Comparison of ENCODE assay signal across 8 cellular contexts in genomic region chr11:5684627-5685362, GRCh38. TPM values are rescaled to one million over a fixed set of nuclear protein-coding genes. Genes with fewer than 3 reads are reported as not detected.
A peak's percentile ranks its signal among the peaks of the same experiment; 100 is the strongest.
DNase-seq lines count a peak whose midpoint lies in the region; ATAC-seq, FAIRE-seq and TF ChIP-seq lines count a peak whose summit lies in the region.

A gene with protein sequence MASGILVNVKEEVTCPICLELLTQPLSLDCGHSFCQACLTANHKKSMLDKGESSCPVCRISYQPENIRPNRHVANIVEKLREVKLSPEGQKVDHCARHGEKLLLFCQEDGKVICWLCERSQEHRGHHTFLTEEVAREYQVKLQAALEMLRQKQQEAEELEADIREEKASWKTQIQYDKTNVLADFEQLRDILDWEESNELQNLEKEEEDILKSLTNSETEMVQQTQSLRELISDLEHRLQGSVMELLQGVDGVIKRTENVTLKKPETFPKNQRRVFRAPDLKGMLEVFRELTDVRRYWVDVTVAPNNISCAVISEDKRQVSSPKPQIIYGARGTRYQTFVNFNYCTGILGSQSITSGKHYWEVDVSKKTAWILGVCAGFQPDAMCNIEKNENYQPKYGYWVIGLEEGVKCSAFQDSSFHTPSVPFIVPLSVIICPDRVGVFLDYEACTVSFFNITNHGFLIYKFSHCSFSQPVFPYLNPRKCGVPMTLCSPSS (minus strand): TSS chr11:5685074. CDS start chr11:5680177, 4,897 bp downstream.

- H3K9me3 Mint-ChIP-seq in immature natural killer cell: no peaks in the 10 kb centered on the region

- H3K4me1 Mint-ChIP-seq in immature natural killer cell: peaks cover 42 to 71% of the 10 kb centered on the region in 2 donors

- 0 out of 2 replicates have a peak, but pooled peaks have one; percentile 2 for TF ChIP-seq CTCF in WERI-Rb-1 (IDR thresholded peaks at IDR 0.05; ENCODE audit: low read depth, low read length)
- peak; percentile 80 for TF ChIP-seq CTCF in bronchial epithelial cell (IDR thresholded peaks at IDR 0.05; ENCODE audit: insufficient read depth, low read length, severe bottlenecking)

- H3K4me3 ChIP-seq in WERI-Rb-1 (ENCODE audit: low read depth, low read length): no peak within 1 kb of the TSS
- peak within 1 kb of the TSS; percentile 35 for H3K4me3 ChIP-seq in bronchial epithelial cell (ENCODE audit: low read depth, low read length)

- ATAC-seq in GM21723 (IDR thresholded peaks at IDR 0.05; ENCODE audit: unreplicated experiment): peak; percentile 79

- H3K9me3 ChIP-seq in WERI-Rb-1 (ENCODE audit: severe bottlenecking): no peaks in the 10 kb centered on the region

- H3K27ac Mint-ChIP-seq in immature natural killer cell: peak within 1 kb of the TSS; percentile 98 to 100 (median 99)

- FAIRE-seq in bronchial epithelial cell (lab: Jason Lieb, UNC): no peak

- H3K36me3 Mint-ChIP-seq in immature natural killer cell: peaks cover 4 to 8% (median 7%) of the 10 kb centered on the region in 3 donors

- DNase-seq in EL (peak; percentile 98), KG1 (lab: John Stamatoyannopoulos, UW) (peak; percentile 39), WERI-Rb-1 (no peak), bronchial epithelial cell (ENCODE audit: low read depth) (peak; percentile 96), immature natural killer cell (peak; percentile 81 to 83 (median 82)), NCI-H510A treated with DMSO at 0.1 percent for 48 hours (lab: John Stamatoyannopoulos, UW) (no peak)
- peak; percentile 56 to 74 for DNase-seq in stimulated activated CD4-positive, alpha-beta T cell treated with anti-CD3 and anti-CD28 coated beads, Interleukin-12 subunit alpha, Interleukin-12 subunit beta, amount 100 ng/mL, for 24 hours (ENCODE audit: low read depth in 2 of 2)

- H3K4me3 Mint-ChIP-seq in immature natural killer cell: peak within 1 kb of the TSS; percentile 95 to 99 (median 99)

- no peaks in the 10 kb centered on the region for H3K36me3 ChIP-seq in WERI-Rb-1
- H3K36me3 ChIP-seq in bronchial epithelial cell (ENCODE audit: control insufficient read depth, insufficient read depth, low read length): no peaks in the 10 kb centered on the region

- peaks cover 6 to 12% (median 10%) of the 10 kb centered on the region in 3 donors for H3K27me3 Mint-ChIP-seq in immature natural killer cell (ENCODE audit: low read depth in 3 of 3)

- peaks cover 72% of the 10 kb centered on the region for H3K27me3 ChIP-seq in WERI-Rb-1 (ENCODE audit: insufficient read depth, low read depth, severe bottlenecking)
- no peaks in the 10 kb centered on the region for H3K27me3 ChIP-seq in bronchial epithelial cell (ENCODE audit: control insufficient read depth, insufficient read depth, low read length)

- H3K27ac ChIP-seq in WERI-Rb-1: no peak within 1 kb of the TSS

RNA-seq across cellular contexts. Expression of the gene that starts here (rescaled TPM):
- total RNA-seq in bronchial epithelial cell: 24.8 and 32.9 TPM in 2 replicates
- polyA plus RNA-seq in immature natural killer cell: 10 to 100 TPM in 2 of 3 donors, 1 to 10 TPM in 1; 8.9 to 19.8 (median 14.6) TPM

Comparison
In these comparisons a context has a peak if more than half of its experiments do, and no peak if none do; other contexts are left out.
1. DNase-seq: peak in EL (single experiment), KG1 (single experiment), bronchial epithelial cell (single experiment), immature natural killer cell (3 of 3) and stimulated activated CD4-positive, alpha-beta T cell treated with anti-CD3 and anti-CD28 coated beads, Interleukin-12 subunit alpha, Interleukin-12 subunit beta, amount 100 ng/mL, for 24 hours (2 of 2); none in WERI-Rb-1 (single experiment) and NCI-H510A treated with DMSO at 0.1 percent for 48 hours (single experiment).